ENCODE assay signal across 6 cellular contexts in the genomic region with DNA sequence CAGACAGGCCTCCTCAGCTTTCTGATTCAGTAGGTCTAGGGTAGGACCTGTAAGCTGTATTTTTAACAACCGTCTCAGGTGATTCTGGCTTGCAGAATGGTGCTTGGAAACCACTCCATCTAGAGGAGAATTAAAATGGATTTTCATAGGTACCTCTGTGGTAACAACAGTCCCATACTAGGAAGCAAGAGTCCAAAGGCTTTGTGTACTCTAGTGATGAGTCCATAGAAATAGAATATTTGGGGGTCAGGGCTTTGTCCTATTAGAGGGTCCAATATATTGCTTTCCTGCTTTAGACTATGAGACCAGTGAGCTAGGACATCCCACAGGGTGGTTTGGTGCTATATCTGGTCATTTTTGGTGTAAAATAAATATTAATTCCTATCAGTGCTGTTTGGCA.
"Had no signal": no experiment of that assay in that cellular context is flagged by ENCODE, and none has a peak within 500 bp of the region (broad histone marks: within the 10 kb centered on the region; RNA-seq: fewer than 3 reads in every experiment).

No MANE protein-coding gene starts in this region.

- DNase-seq: GM23248, GOT3, H7, HFFc6 had no signal

- H3K4me3 ChIP-seq: GM23248, HAP-1 had no signal

- H3K36me3 ChIP-seq: HAP-1 had no signal

- ATAC-seq: HCT116 had no signal

- H3K9ac ChIP-seq: GM23248 had no signal

- H3K27ac ChIP-seq: GM23248 had no signal

- H3K9me3 ChIP-seq: HAP-1 had no signal
